ENCODE assay signal across 8 cellular contexts in genomic region chr3:170418422-170419300, GRCh38. TPM values are rescaled to one million over a fixed set of nuclear protein-coding genes. Genes with fewer than 3 reads are reported as not detected.
DNase-seq lines count a peak whose midpoint lies in the region; ATAC-seq, FAIRE-seq and TF ChIP-seq lines count a peak whose summit lies in the region.

Gene CLDN11 (plus strand): TSS chr3:170418868. CDS start chr3:170419067, 199 bp downstream.

- ATAC-seq in activated B cell treated with CpG ODN at 0.5 μM for 24 hours (ENCODE audit: low read depth) (peak; percentile 47), foreskin keratinocyte (peak; percentile 19), GM18861 (IDR thresholded peaks at IDR 0.05; ENCODE audit: unreplicated experiment) (no peak), HG03097 (IDR thresholded peaks at IDR 0.05; ENCODE audit: low FRiP score, unreplicated experiment) (no peak)

- TF ChIP-seq POLR2A in GM12891 (IDR thresholded peaks at IDR 0.05; ENCODE audit: low read depth, low read length) = no peak

- POLR2A ChIA-PET in activated B cell treated with CpG ODN at 0.5 μM for 24 hours (lab: Charles Lee) = no interaction called here

- peak; percentile 66 for DNase-seq in ACHN
- DNase-seq in GM12891 (ENCODE audit: insufficient read length, low spot score) = peak; percentile 38
- DNase-seq in activated B cell treated with CpG ODN at 0.5 μM for 24 hours = peak; percentile 24
- DNase-seq in foreskin keratinocyte = peak in 1 of 2 donors; percentile 4
- no peak for DNase-seq in stimulated activated CD4-positive, alpha-beta T cell treated with anti-CD3 and anti-CD28 coated beads, Interleukin-12 subunit alpha, Interleukin-12 subunit beta, amount 100 ng/mL, for 4 hours

- no peak for FAIRE-seq in GM12891 (lab: Jason Lieb, UNC)

- in situ Hi-C loops in ACHN (cut with HindIII; ENCODE audit: low pct_ligation_motif_present, low pct_unique_long_range_greater_than_20kb, low sequenced_read_pairs) = no loop called here

- CTCF ChIA-PET in activated B cell treated with CpG ODN at 0.5 μM for 24 hours (lab: Charles Lee) = interaction anchor here (1.1 kb wide), 1 partner anchor 429 kb away, joined by 3 read pairs; no protein-coding TSS in a partner anchor

- no peak within 1 kb of the TSS for H3K27ac ChIP-seq in foreskin keratinocyte

- H3K27ac Mint-ChIP-seq in activated B cell treated with CpG ODN at 0.5 μM for 24 hours (no peak within 1 kb of the TSS), nephron (peak within 1 kb of the TSS; percentile 84 to 91 (median 89))

- H3K9me3 Mint-ChIP-seq in activated B cell treated with CpG ODN at 0.5 μM for 24 hours (no peaks in the 10 kb centered on the region), nephron (no peaks in the 10 kb centered on the region)

- TF ChIP-seq CTCF in activated B cell treated with CpG ODN at 0.5 μM for 24 hours (IDR thresholded peaks at IDR 0.05) (no peak), foreskin keratinocyte (conservative IDR thresholded peaks at IDR 0.05) (no peak), nephron (IDR thresholded peaks at IDR 0.05; ENCODE audit: unreplicated experiment in 3 of 3) (no peak)

- no peaks in the 10 kb centered on the region for H3K36me3 Mint-ChIP-seq in activated B cell treated with CpG ODN at 0.5 μM for 24 hours (ENCODE audit: low read depth)
- H3K36me3 Mint-ChIP-seq in nephron (ENCODE audit: low read depth) = peaks cover 18% of the 10 kb centered on the region

- peak within 1 kb of the TSS; percentile 86 for H3K4me3 Mint-ChIP-seq in activated B cell treated with CpG ODN at 0.5 μM for 24 hours
- H3K4me3 Mint-ChIP-seq in nephron = peak within 1 kb of the TSS; percentile 86 to 95 (median 89)

- H3K27me3 Mint-ChIP-seq in activated B cell treated with CpG ODN at 0.5 μM for 24 hours (peaks cover 23% of the 10 kb centered on the region), nephron (ENCODE audit: low read depth) (peaks cover 16% of the 10 kb centered on the region)

- H3K4me1 Mint-ChIP-seq in activated B cell treated with CpG ODN at 0.5 μM for 24 hours (peaks cover 18% of the 10 kb centered on the region), nephron (peaks cover 36% of the 10 kb centered on the region)

- intact Hi-C loops in activated B cell treated with CpG ODN at 0.5 μM for 24 hours (cut with micrococcal nuclease) = loop anchor here (10.0 kb wide), 1 partner anchor 1926 kb away; no protein-coding TSS in a partner anchor

- H3K27me3 ChIP-seq in foreskin keratinocyte = peaks cover 19% of the 10 kb centered on the region

- peaks cover 10% of the 10 kb centered on the region for H3K4me1 ChIP-seq in foreskin keratinocyte

TF ChIP-seq in GM12891, 5 proteins besides CTCF, POLR2A, EP300 and RAD21:
- TF ChIP-seq POU2F2 (IDR thresholded peaks at IDR 0.05; ENCODE audit: low read depth, low read length) = no peak
- no peak for TF ChIP-seq POLR2AphosphoS5 (IDR thresholded peaks at IDR 0.05; ENCODE audit: low read depth, low read length)
- TF ChIP-seq SPI1 (IDR thresholded peaks at IDR 0.05; ENCODE audit: low read depth, low read length) = no peak
- no peak for TF ChIP-seq PAX5 (IDR thresholded peaks at IDR 0.05; ENCODE audit: insufficient read depth, low read length, severe bottlenecking)
- TF ChIP-seq TAF1 (IDR thresholded peaks at IDR 0.05; ENCODE audit: low read depth, low read length) = no peak

RNA-seq across cellular contexts. Expression of gene CLDN11, which starts in this region (rescaled TPM):
- 0.22 TPM for polyA plus RNA-seq in GM12891 (2012; ENCODE audit: low read depth, missing spikeins)
- total RNA-seq in activated B cell treated with CpG ODN at 0.5 μM for 24 hours (0.51 and 0.69 TPM in 2 replicates), foreskin keratinocyte (4.8 and 22.6 TPM in 2 replicates)
- polyA plus RNA-seq in foreskin keratinocyte = 4.0 and 19.8 TPM in 2 replicates

Comparison
In these comparisons a context has a peak if more than half of its experiments do, and no peak if none do; other contexts are left out.
1. Peak in DNase-seq and ATAC-seq in activated B cell treated with CpG ODN at 0.5 μM for 24 hours; RNA of the gene not detected or under 1 TPM.